In the genomic region with DNA sequence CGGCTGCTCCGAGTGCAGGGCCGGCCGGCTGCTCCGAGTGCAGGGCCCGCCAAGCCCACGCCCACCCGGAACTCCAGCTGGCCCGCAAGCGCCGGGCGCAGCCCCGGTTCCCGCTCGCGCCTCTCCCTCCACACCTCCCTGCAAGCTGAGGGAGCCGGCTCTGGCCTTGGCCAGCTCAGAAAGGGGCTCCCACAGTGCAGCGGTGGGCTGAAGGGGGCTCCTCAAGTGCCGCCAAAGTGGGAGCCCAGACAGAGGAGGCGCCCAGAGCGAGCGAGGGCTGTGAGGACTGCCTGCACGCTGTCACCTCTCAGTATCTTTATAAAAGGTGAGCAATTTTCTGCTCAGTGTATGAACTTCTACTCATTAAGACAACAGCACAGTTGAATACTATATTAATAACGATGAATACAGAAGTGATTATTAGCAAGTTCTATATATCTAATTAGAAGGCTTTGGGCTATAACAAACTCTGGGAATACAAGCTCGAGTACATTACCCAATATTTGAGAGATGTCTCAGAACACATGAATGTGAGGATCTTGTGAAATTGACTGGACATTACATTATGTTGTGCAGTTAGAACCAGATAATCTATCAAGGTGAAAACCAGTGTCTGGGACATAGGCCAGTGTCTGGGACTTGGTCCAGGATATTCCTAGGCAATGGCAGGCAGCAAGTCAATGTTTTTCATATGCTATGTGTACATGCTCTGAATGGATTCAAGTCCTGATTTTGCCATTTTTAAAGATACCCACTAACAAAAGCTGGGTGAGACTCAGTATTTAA, we compare ENCODE assay signal across 1 cellular context.
TF ChIP-seq lines count a peak whose summit lies in the region.

No MANE protein-coding gene starts in this region.

TF ChIP-seq in H1, 55 proteins besides CTCF, POLR2A, EP300 and RAD21:
- peak; percentile 13 for TF ChIP-seq KDM4A (IDR thresholded peaks at IDR 0.05; ENCODE audit: low read depth, low read length, severe bottlenecking)
